8 cellular contexts compared by ENCODE assay signal in genomic region chr7:99969813-99970212, GRCh38. TPM values are rescaled to one million over a fixed set of nuclear protein-coding genes. Genes with fewer than 3 reads are reported as not detected.
"Had no signal": no experiment of that assay in that cellular context is flagged by ENCODE, and none has a peak within 500 bp of the region (broad histone marks: within the 10 kb centered on the region; RNA-seq: fewer than 3 reads in every experiment).

No MANE protein-coding gene starts in this region.

RNA-seq across cellular contexts. Expression of gene AZGP1, which starts 6.0 kb away (rescaled TPM):
- total RNA-seq: epithelial cell of proximal tubule; naive thymus-derived CD8-positive, alpha-beta T cell; osteoblast had no signal

RNA-seq across cellular contexts. Expression of gene GJC3, which starts 40.4 kb away (rescaled TPM):
- total RNA-seq: epithelial cell of proximal tubule, hepatocyte, kidney, mucosa of descending colon, osteoblast, right atrium auricular region, stomach had no signal
